ENCODE assay signal across 20 cellular contexts in genomic region chrX:113833096-113833495, GRCh38.
DNase-seq lines count a peak whose midpoint lies in the region; ATAC-seq, FAIRE-seq and TF ChIP-seq lines count a peak whose summit lies in the region.
"Had no signal": no experiment of that assay in that cellular context is flagged by ENCODE, and none has a peak within 500 bp of the region (broad histone marks: within the 10 kb centered on the region; RNA-seq: fewer than 3 reads in every experiment).

No MANE protein-coding gene starts in this region.

- BruUV-seq in MCF 10A (replicated peaks; lab: Mats Ljungman, UMichigan): no TSS peak
- no TSS peak for BruUV-seq in mammary epithelial cell (replicated peaks; lab: Mats Ljungman, UMichigan)
- no TSS peak for BruUV-seq in Caco-2 (replicated peaks; lab: Mats Ljungman, UMichigan)

- H3K27me3 Mint-ChIP-seq in MCF 10A (ENCODE audit: insufficient read depth, unreplicated experiment) (peaks cover 34% of the 10 kb centered on the region), Caco-2 (ENCODE audit: insufficient read depth, unreplicated experiment) (no peaks in the 10 kb centered on the region)
- H3K27me3 Mint-ChIP-seq: CD4-positive, alpha-beta T cell had no signal

- H3K36me3 ChIP-seq in mammary epithelial cell (ENCODE audit: insufficient read depth, low read length) (no peaks in the 10 kb centered on the region), adrenal gland (replicated peaks in 1 of 2) (no peaks in the 10 kb centered on the region), Caco-2 (ENCODE audit: control insufficient read depth, insufficient read depth, low read length) (no peaks in the 10 kb centered on the region)

- H3K4me3 ChIP-seq in mammary epithelial cell (replicated peaks in 1 of 3; ENCODE audit: insufficient read depth in 1 of 3, low read depth in 2 of 3, low read length in 3 of 3) (no peak overlapping the region), adrenal gland (no peak overlapping the region), Caco-2 (ENCODE audit: low read depth, low read length) (no peak overlapping the region)

- H3K4me3 Mint-ChIP-seq in MCF 10A (ENCODE audit: unreplicated experiment): no peak overlapping the region
- no peak overlapping the region for H3K4me3 Mint-ChIP-seq in Caco-2 (ENCODE audit: unreplicated experiment)
- H3K4me3 Mint-ChIP-seq: CD4-positive, alpha-beta T cell had no signal

- H3K27me3 ChIP-seq in mammary epithelial cell (ENCODE audit: insufficient read depth, low read length) (no peaks in the 10 kb centered on the region), adrenal gland (no peaks in the 10 kb centered on the region), Caco-2 (replicated peaks; ENCODE audit: control insufficient read depth, insufficient read depth, low read length) (no peaks in the 10 kb centered on the region)

- no peak overlapping the region for H3K4me2 ChIP-seq in mammary epithelial cell (ENCODE audit: insufficient read depth, low read depth, low read length)

- H3K4me1 ChIP-seq in mammary epithelial cell (ENCODE audit: insufficient read depth, low read length) (no peaks in the 10 kb centered on the region), adrenal gland (replicated peaks in 1 of 2) (no peaks in the 10 kb centered on the region), Caco-2 (no peaks in the 10 kb centered on the region)

- intact Hi-C loops in MCF 10A (cut with micrococcal nuclease): no loop called here
- intact Hi-C loops in mammary epithelial cell (cut with micrococcal nuclease): no loop called here
- intact Hi-C loops in adrenal gland (cut with DNase I): no loop called here
- intact Hi-C loops in Caco-2 (cut with micrococcal nuclease; ENCODE audit: unreplicated experiment): no loop called here

- no peak for ATAC-seq in GM21381 (IDR thresholded peaks at IDR 0.05; ENCODE audit: unreplicated experiment)
- ATAC-seq: HepG2 had no signal

- H3K27ac Mint-ChIP-seq in MCF 10A (ENCODE audit: low read depth, unreplicated experiment) (no peak overlapping the region), Caco-2 (ENCODE audit: unreplicated experiment) (no peak overlapping the region)
- H3K27ac Mint-ChIP-seq: CD4-positive, alpha-beta T cell had no signal

- H3K9me3 Mint-ChIP-seq in MCF 10A (ENCODE audit: unreplicated experiment): no peaks in the 10 kb centered on the region
- H3K9me3 Mint-ChIP-seq in Caco-2 (ENCODE audit: unreplicated experiment): no peaks in the 10 kb centered on the region
- H3K9me3 Mint-ChIP-seq: CD4-positive, alpha-beta T cell had no signal

- no peaks in the 10 kb centered on the region for H4K20me1 ChIP-seq in mammary epithelial cell (ENCODE audit: insufficient read depth, low read length)

- no peak overlapping the region for H2AFZ ChIP-seq in mammary epithelial cell (ENCODE audit: low read depth, low read length)

- CTCF ChIA-PET in MCF 10A (lab: Yijun Ruan, JAX) (interaction anchor here (0.6 kb wide), 1 partner anchor 768 kb away, joined by 3 read pairs; no protein-coding TSS in a partner anchor), mammary epithelial cell (lab: Charles Lee; ENCODE audit: low non-redundant PET) (no interaction called here), Caco-2 (lab: Charles Lee) (no interaction called here)

- H3K9ac ChIP-seq in mammary epithelial cell (ENCODE audit: insufficient read depth, low read length): no peak overlapping the region

- dilution Hi-C loops in mammary epithelial cell (cut with HindIII; ENCODE audit: low sequenced_read_pairs): no loop called here

- DNase-seq in MCF 10A (ENCODE audit: unreplicated experiment) (peak; percentile 63), mammary epithelial cell (no peak), adrenal gland (peak in 5 of 7 donors; percentile 15 to 53 (median 24)), fibroblast of the conjunctiva (ENCODE audit: low read depth) (peak; percentile 3), urothelium cell line (ENCODE audit: low spot score) (peak; percentile 0), T-helper 2 cell (no peak), Caco-2 (no peak)
- DNase-seq: AML-193; C1 segment of cervical spinal cord; CD4-positive, alpha-beta T cell; DMS79 treated with DMSO at 0.1 percent for 48 hours; EL had no signal

- no peak for FAIRE-seq in urothelium cell line (lab: Jason Lieb, UNC)
- FAIRE-seq: G401.6, GM12892, GM19239, H54, HepG2, HTR-8/SVneo had no signal

- no peak for TF ChIP-seq CTCF in MCF 10A (IDR thresholded peaks at IDR 0.05; ENCODE audit: unreplicated experiment)
- no peak for TF ChIP-seq CTCF in mammary epithelial cell (conservative IDR thresholded peaks at IDR 0.05 in 1 of 2, IDR thresholded peaks at IDR 0.05 in 1 of 2; ENCODE audit: extremely low read depth in 1 of 2, insufficient read depth in 1 of 2, low read depth in 1 of 2, low read length in 2 of 2)
- no peak for TF ChIP-seq CTCF in adrenal gland (IDR thresholded peaks at IDR 0.05)
- TF ChIP-seq CTCF in Caco-2 (IDR thresholded peaks at IDR 0.05; ENCODE audit: insufficient read depth in 1 of 2, low read depth in 1 of 2, low read length in 1 of 2, severe bottlenecking in 1 of 2, unreplicated experiment in 1 of 2): no peak

- no peaks in the 10 kb centered on the region for H3K36me3 Mint-ChIP-seq in MCF 10A (ENCODE audit: insufficient read depth, unreplicated experiment)
- H3K36me3 Mint-ChIP-seq in Caco-2 (ENCODE audit: insufficient read depth, unreplicated experiment): no peaks in the 10 kb centered on the region

- no peaks in the 10 kb centered on the region for H3K79me2 ChIP-seq in mammary epithelial cell (ENCODE audit: insufficient read depth, low read length)

- in situ Hi-C loops in mammary epithelial cell (cut with MboI; ENCODE audit: low sequenced_read_pairs in 2 of 2): no loop called here

- H3K27ac ChIP-seq in mammary epithelial cell (ENCODE audit: insufficient read depth, low read depth, low read length) (no peak overlapping the region), adrenal gland (no peak overlapping the region)
- H3K27ac ChIP-seq: 22Rv1 had no signal

- H3K9me3 ChIP-seq in mammary epithelial cell (replicated peaks; ENCODE audit: insufficient read depth, low read length) (peaks cover 2% of the 10 kb centered on the region), adrenal gland (replicated peaks in 1 of 3) (no peaks in the 10 kb centered on the region), Caco-2 (no peaks in the 10 kb centered on the region)

- POLR2A ChIA-PET in MCF 10A (lab: Yijun Ruan, JAX) (no interaction called here), Caco-2 (lab: Charles Lee) (no interaction called here)

- no peak for TF ChIP-seq POLR2A in adrenal gland (IDR thresholded peaks at IDR 0.05)

- 67% methylated on average over 5 of the region's 5 CpGs for WGBS in mammary epithelial cell (ENCODE audit: low coverage, missing lambda C conversion rate)
- WGBS in adrenal gland, 4 donors: 52 to 69% (median 59%) methylated on average over 4 to 5 of the region's 5 CpGs

- H3K4me1 Mint-ChIP-seq in MCF 10A (ENCODE audit: insufficient read depth, unreplicated experiment): peaks cover 6% of the 10 kb centered on the region
- peaks cover 6% of the 10 kb centered on the region for H3K4me1 Mint-ChIP-seq in Caco-2 (ENCODE audit: low read depth, unreplicated experiment)

Comparison
In these comparisons a context has a peak if more than half of its experiments do, and no peak if none do; other contexts are left out.
1. DNase-seq: peak in MCF 10A (single experiment), adrenal gland (5 of 7), fibroblast of the conjunctiva (single experiment) and urothelium cell line (single experiment); none in mammary epithelial cell (single experiment), T-helper 2 cell (0 of 5) and Caco-2 (0 of 2).